Comparison of ENCODE assay signal across 1 cellular context in the genomic region with DNA sequence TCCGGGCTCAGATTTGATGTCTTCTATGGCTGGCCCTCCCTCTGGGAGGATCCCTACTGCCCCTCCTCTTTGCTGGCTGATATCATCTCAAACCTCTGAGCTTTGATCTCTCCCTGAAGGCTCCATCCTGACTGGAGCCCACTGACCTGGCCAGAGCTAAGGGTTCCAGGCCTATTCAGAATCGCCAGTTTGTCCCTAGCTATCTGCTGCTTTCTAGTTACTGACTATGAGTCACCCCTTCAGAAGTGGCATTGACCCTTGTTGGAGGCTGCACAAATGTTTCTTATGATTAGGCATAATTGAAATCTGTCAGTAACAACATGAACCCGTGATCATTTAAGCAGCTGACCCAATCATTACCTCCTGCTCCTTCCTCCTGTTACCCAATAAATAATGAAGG.
A peak's percentile ranks its signal among the peaks of the same experiment; 100 is the strongest.
TF ChIP-seq lines count a peak whose summit lies in the region.

No MANE protein-coding gene starts in this region.

TF ChIP-seq in HepG2, 621 proteins besides CTCF, POLR2A, EP300 and RAD21 (continued from another document):
- TF ChIP-seq, protein P1, sequence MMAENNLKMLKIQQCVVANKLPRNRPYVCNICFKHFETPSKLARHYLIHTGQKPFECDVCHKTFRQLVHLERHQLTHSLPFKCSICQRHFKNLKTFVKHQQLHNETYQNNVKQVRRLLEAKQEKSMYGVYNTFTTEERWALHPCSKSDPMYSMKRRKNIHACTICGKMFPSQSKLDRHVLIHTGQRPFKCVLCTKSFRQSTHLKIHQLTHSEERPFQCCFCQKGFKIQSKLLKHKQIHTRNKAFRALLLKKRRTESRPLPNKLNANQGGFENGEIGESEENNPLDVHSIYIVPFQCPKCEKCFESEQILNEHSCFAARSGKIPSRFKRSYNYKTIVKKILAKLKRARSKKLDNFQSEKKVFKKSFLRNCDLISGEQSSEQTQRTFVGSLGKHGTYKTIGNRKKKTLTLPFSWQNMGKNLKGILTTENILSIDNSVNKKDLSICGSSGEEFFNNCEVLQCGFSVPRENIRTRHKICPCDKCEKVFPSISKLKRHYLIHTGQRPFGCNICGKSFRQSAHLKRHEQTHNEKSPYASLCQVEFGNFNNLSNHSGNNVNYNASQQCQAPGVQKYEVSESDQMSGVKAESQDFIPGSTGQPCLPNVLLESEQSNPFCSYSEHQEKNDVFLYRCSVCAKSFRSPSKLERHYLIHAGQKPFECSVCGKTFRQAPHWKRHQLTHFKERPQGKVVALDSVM (CRISPR knock-in tag; IDR thresholded peaks at IDR 0.05) = no peak
- TF ChIP-seq NCOR1 (IDR thresholded peaks at IDR 0.05; ENCODE audit: borderline replicate concordance, low read length) (0 out of 2 replicates have a peak, but pooled peaks have one; percentile 46), TARDBP (CRISPR knock-in tag; IDR thresholded peaks at IDR 0.05) (0 out of 2 replicates have a peak, but pooled peaks have one; percentile 24), HNF4A (CRISPR knock-in tag; IDR thresholded peaks at IDR 0.05) (peak; percentile 69), HDAC2 (CRISPR knock-in tag; IDR thresholded peaks at IDR 0.05) (peak; percentile 30; the same call in 1 of the 2 replicates), SIN3A (IDR thresholded peaks at IDR 0.05; ENCODE audit: borderline replicate concordance, low read depth, low read length) (no peak), SALL1 (CRISPR knock-in tag; IDR thresholded peaks at IDR 0.05) (peak; percentile 75), ZNF788 (CRISPR knock-in tag; IDR thresholded peaks at IDR 0.05; ENCODE audit: borderline replicate concordance) (no peak), ELF3 (CRISPR knock-in tag; IDR thresholded peaks at IDR 0.05) (0 out of 2 replicates have a peak, but pooled peaks have one; percentile 50), BHLHE40 (IDR thresholded peaks at IDR 0.05; ENCODE audit: low read length) (no peak), HNF4G (IDR thresholded peaks at IDR 0.05; ENCODE audit: borderline replicate concordance, low read depth, low read length) (no peak), HNF4G (CRISPR knock-in tag; IDR thresholded peaks at IDR 0.05; ENCODE audit: borderline replicate concordance, low read depth) (no peak), SP5 (CRISPR knock-in tag; IDR thresholded peaks at IDR 0.05; ENCODE audit: borderline replicate concordance, low read depth) (peak; percentile 71; the same call in 1 of the 2 replicates), MEIS1 (CRISPR knock-in tag; IDR thresholded peaks at IDR 0.05; ENCODE audit: borderline replicate concordance) (no peak), MTA1 (CRISPR knock-in tag; IDR thresholded peaks at IDR 0.05; ENCODE audit: borderline replicate concordance) (no peak), BCL6 (CRISPR knock-in tag; IDR thresholded peaks at IDR 0.05) (peak; percentile 94), RXRA (CRISPR knock-in tag; IDR thresholded peaks at IDR 0.05) (peak; percentile 71; the same call in 1 of the 2 replicates), TCF7 (IDR thresholded peaks at IDR 0.05; ENCODE audit: low read depth) (peak; percentile 68), GATAD2A (CRISPR knock-in tag; IDR thresholded peaks at IDR 0.05) (peak; percentile 51), ZBTB7B (CRISPR knock-in tag; IDR thresholded peaks at IDR 0.05) (0 out of 2 replicates have a peak, but pooled peaks have one; percentile 31), KLF16 (CRISPR knock-in tag; IDR thresholded peaks at IDR 0.05) (peak in 1 of 2 experiments; percentile 34; a peak in 1 of 4 replicates), ZNF263 (CRISPR knock-in tag; IDR thresholded peaks at IDR 0.05) (no peak), ZFX (CRISPR knock-in tag; IDR thresholded peaks at IDR 0.05; ENCODE audit: low read depth) (peak; percentile 57; the same call in 1 of the 2 replicates), ZNF317 (CRISPR knock-in tag; IDR thresholded peaks at IDR 0.05) (no peak), NFATC3 (CRISPR knock-in tag; IDR thresholded peaks at IDR 0.05) (no peak)
- TF ChIP-seq, protein P2, sequence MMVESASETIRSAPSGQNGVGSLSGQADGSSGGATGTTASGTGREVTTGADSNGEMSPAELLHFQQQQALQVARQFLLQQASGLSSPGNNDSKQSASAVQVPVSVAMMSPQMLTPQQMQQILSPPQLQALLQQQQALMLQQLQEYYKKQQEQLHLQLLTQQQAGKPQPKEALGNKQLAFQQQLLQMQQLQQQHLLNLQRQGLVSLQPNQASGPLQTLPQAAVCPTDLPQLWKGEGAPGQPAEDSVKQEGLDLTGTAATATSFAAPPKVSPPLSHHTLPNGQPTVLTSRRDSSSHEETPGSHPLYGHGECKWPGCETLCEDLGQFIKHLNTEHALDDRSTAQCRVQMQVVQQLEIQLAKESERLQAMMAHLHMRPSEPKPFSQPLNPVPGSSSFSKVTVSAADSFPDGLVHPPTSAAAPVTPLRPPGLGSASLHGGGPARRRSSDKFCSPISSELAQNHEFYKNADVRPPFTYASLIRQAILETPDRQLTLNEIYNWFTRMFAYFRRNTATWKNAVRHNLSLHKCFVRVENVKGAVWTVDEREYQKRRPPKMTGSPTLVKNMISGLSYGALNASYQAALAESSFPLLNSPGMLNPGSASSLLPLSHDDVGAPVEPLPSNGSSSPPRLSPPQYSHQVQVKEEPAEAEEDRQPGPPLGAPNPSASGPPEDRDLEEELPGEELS (CRISPR knock-in tag; IDR thresholded peaks at IDR 0.05) = 0 out of 2 replicates have a peak, but pooled peaks have one; percentile 15
- TF ChIP-seq, protein P3, sequence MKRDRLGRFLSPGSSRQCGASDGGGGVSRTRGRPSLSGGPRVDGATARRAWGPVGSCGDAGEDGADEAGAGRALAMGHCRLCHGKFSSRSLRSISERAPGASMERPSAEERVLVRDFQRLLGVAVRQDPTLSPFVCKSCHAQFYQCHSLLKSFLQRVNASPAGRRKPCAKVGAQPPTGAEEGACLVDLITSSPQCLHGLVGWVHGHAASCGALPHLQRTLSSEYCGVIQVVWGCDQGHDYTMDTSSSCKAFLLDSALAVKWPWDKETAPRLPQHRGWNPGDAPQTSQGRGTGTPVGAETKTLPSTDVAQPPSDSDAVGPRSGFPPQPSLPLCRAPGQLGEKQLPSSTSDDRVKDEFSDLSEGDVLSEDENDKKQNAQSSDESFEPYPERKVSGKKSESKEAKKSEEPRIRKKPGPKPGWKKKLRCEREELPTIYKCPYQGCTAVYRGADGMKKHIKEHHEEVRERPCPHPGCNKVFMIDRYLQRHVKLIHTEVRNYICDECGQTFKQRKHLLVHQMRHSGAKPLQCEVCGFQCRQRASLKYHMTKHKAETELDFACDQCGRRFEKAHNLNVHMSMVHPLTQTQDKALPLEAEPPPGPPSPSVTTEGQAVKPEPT (CRISPR knock-in tag; IDR thresholded peaks at IDR 0.05; ENCODE audit: low read depth) = no peak
- TF ChIP-seq, protein P4, sequence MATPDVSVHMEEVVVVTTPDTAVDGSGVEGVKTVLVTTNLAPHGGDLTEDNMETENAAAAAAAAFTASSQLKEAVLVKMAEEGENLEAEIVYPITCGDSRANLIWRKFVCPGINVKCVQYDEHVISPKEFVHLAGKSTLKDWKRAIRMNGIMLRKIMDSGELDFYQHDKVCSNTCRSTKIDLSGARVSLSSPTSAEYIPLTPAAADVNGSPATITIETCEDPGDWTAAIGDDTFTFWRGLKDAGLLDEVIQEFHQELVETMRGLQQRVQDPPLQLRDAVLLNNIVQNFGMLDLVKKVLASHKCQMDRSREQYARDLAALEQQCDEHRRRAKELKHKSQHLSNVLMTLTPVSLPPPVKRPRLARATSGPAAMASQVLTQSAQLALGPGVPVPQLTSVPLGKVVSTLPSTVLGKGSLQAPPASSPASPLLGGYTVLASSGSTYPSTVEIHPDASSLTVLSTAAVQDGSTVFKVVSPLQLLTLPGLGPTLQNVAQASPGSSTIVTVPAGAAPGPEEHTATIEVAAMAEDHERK (CRISPR knock-in tag; IDR thresholded peaks at IDR 0.05; ENCODE audit: low read depth) = no peak
